ENCODE assay signal across 9 cellular contexts in genomic region chr17:795276-795675, GRCh38. TPM values are rescaled to one million over a fixed set of nuclear protein-coding genes. Genes with fewer than 3 reads are reported as not detected.
A peak's percentile ranks its signal among the peaks of the same experiment; 100 is the strongest.
DNase-seq lines count a peak whose midpoint lies in the region; ATAC-seq and TF ChIP-seq lines count a peak whose summit lies in the region.
"Had no signal": no experiment of that assay in that cellular context is flagged by ENCODE, and none has a peak within 500 bp of the region (broad histone marks: within the 10 kb centered on the region; RNA-seq: fewer than 3 reads in every experiment).

No MANE protein-coding gene starts in this region.

- H3K79me2 ChIP-seq in fibroblast of lung (ENCODE audit: control insufficient read depth, insufficient read depth, low read length) (no peaks in the 10 kb centered on the region), osteoblast (ENCODE audit: insufficient read depth, low read length) (no peaks in the 10 kb centered on the region)

- peak overlapping the region; percentile 39 to 42 for H3K27ac ChIP-seq in breast epithelium
- no peak overlapping the region for H3K27ac ChIP-seq in fibroblast of lung (ENCODE audit: insufficient read depth, low read length)
- H3K27ac ChIP-seq in osteoblast (ENCODE audit: low read depth, low read length), result no peak overlapping the region
- peak overlapping the region; percentile 76 for H3K27ac ChIP-seq in vagina

- H3K27ac Mint-ChIP-seq in MCF 10A (ENCODE audit: low read depth, unreplicated experiment), result no peak overlapping the region

- H4K20me1 ChIP-seq in fibroblast of lung (ENCODE audit: control insufficient read depth, extremely low read depth, insufficient read depth, low read length), result no peaks in the 10 kb centered on the region
- H4K20me1 ChIP-seq in osteoblast (ENCODE audit: insufficient read depth, low read length), result peaks cover 6% of the 10 kb centered on the region

- H3K4me1 Mint-ChIP-seq in MCF 10A (ENCODE audit: insufficient read depth, unreplicated experiment), result peaks cover 6% of the 10 kb centered on the region
- peaks cover 5% of the 10 kb centered on the region for H3K4me1 Mint-ChIP-seq in activated T-cell treated with anti-CD3 and anti-CD28 coated beads, Interleukin-2, amount 50 U/mL, for 4 hours (ENCODE audit: low read depth)

- BruUV-seq in MCF 10A (replicated peaks; lab: Mats Ljungman, UMichigan), result no TSS peak

- no peak for DNase-seq in breast epithelium (ENCODE audit: low spot score in 2 of 2)
- no peak for DNase-seq in MCF 10A (ENCODE audit: unreplicated experiment)
- no peak for DNase-seq in fibroblast of lung (ENCODE audit: low read depth in 2 of 2)
- no peak for DNase-seq in osteoblast (ENCODE audit: insufficient read length, low spot score, missing footprints)
- peak in 1 of 2 donors; percentile 84 for DNase-seq in vagina (ENCODE audit: extremely low spot score in 2 of 2)
- no peak for DNase-seq in activated T-cell treated with anti-CD3 and anti-CD28 coated beads, Interleukin-2, amount 50 U/mL, for 4 hours
- DNase-seq: DND-41 had no signal

- no peaks in the 10 kb centered on the region for H3K9me3 Mint-ChIP-seq in MCF 10A (ENCODE audit: unreplicated experiment)
- no peaks in the 10 kb centered on the region for H3K9me3 Mint-ChIP-seq in activated T-cell treated with anti-CD3 and anti-CD28 coated beads, Interleukin-2, amount 50 U/mL, for 4 hours

- H3K4me2 ChIP-seq in fibroblast of lung (ENCODE audit: extremely low read depth, insufficient read depth, low read length) (peak overlapping the region; percentile 44), osteoblast (ENCODE audit: insufficient read depth, low read length) (peak overlapping the region; percentile 70)

- H2AFZ ChIP-seq in fibroblast of lung (ENCODE audit: low read length) (no peak overlapping the region), osteoblast (ENCODE audit: low read length) (peak overlapping the region; percentile 4)

- H3K4me1 ChIP-seq in breast epithelium (no peaks in the 10 kb centered on the region), fibroblast of lung (ENCODE audit: control insufficient read depth, extremely low read depth, insufficient read depth, low read length) (peaks cover 3% of the 10 kb centered on the region), osteoblast (ENCODE audit: insufficient read depth, low read length) (peaks cover 7% of the 10 kb centered on the region), vagina (peaks cover 35% of the 10 kb centered on the region)

- intact Hi-C loops in breast epithelium (cut with DNase I; ENCODE audit: low total_unique reads), result loop anchor here (5.0 kb wide), 1 partner anchor 187 kb away; no protein-coding TSS in a partner anchor
- intact Hi-C loops in MCF 10A (cut with micrococcal nuclease), result loop anchor here (1.0 kb wide), 2 partner anchors 84 to 186 kb away; no protein-coding TSS in a partner anchor
- intact Hi-C loops in vagina (cut with DNase I), result loop anchor here (2.0 to 10.0 kb wide), 3 partner anchors 90 to 260 kb away; no protein-coding TSS in a partner anchor

- ATAC-seq in GM19395 (IDR thresholded peaks at IDR 0.05; ENCODE audit: unreplicated experiment) (no peak), HG03108 (IDR thresholded peaks at IDR 0.05; ENCODE audit: unreplicated experiment) (no peak)
- ATAC-seq in activated T-cell treated with anti-CD3 and anti-CD28 coated beads, Interleukin-2, amount 50 U/mL, for 4 hours, result no peak

- no peak overlapping the region for H3K9ac ChIP-seq in fibroblast of lung (ENCODE audit: insufficient read depth, low read length)

- H3K36me3 Mint-ChIP-seq in MCF 10A (ENCODE audit: insufficient read depth, unreplicated experiment), result peaks cover 32% of the 10 kb centered on the region
- H3K36me3 Mint-ChIP-seq in activated T-cell treated with anti-CD3 and anti-CD28 coated beads, Interleukin-2, amount 50 U/mL, for 4 hours (ENCODE audit: insufficient read depth), result peaks cover 14% of the 10 kb centered on the region

- POLR2A ChIA-PET in MCF 10A (lab: Yijun Ruan, JAX), result interaction anchor here (1.1 to 4.4 kb wide), 3 partner anchors 13 to 185 kb away, joined by 3 to 17 read pairs (median 10); partner anchors contain the start of genes GLOD4, MRM3 and NXN

- CTCF ChIA-PET in MCF 10A (lab: Yijun Ruan, JAX), result interaction anchor here (0.7 to 5.3 kb wide), 11 partner anchors 8 to 633 kb away, joined by 3 to 53 read pairs (median 4); partner anchors contain the start of genes NXN and TIMM22

- H3K4me3 ChIP-seq in breast epithelium (peak overlapping the region; percentile 23 to 38 (median 35)), fibroblast of lung (replicated peaks in 1 of 4; ENCODE audit: control extremely low read depth in 1 of 4, insufficient read depth in 1 of 4, low read depth in 3 of 4, low read length in 4 of 4) (peak overlapping the region in 1 of 4 experiments; percentile 22), osteoblast (ENCODE audit: insufficient read depth, low read length) (peak overlapping the region; percentile 50), vagina (peak overlapping the region in 1 of 2 donors; percentile 19)

- H3K4me3 Mint-ChIP-seq in MCF 10A (ENCODE audit: unreplicated experiment), result no peak overlapping the region
- H3K4me3 Mint-ChIP-seq in activated T-cell treated with anti-CD3 and anti-CD28 coated beads, Interleukin-2, amount 50 U/mL, for 4 hours, result no peak overlapping the region

- TF ChIP-seq POLR2A in breast epithelium (IDR thresholded peaks at IDR 0.05), result no peak
- TF ChIP-seq POLR2A in vagina (IDR thresholded peaks at IDR 0.05), result no peak

- no peaks in the 10 kb centered on the region for H3K27me3 Mint-ChIP-seq in MCF 10A (ENCODE audit: insufficient read depth, unreplicated experiment)
- H3K27me3 Mint-ChIP-seq in activated T-cell treated with anti-CD3 and anti-CD28 coated beads, Interleukin-2, amount 50 U/mL, for 4 hours (ENCODE audit: low read depth), result no peaks in the 10 kb centered on the region

- H3K36me3 ChIP-seq in breast epithelium (no peaks in the 10 kb centered on the region), fibroblast of lung (ENCODE audit: control insufficient read depth, insufficient read depth, low read length) (peaks cover 12% of the 10 kb centered on the region), osteoblast (ENCODE audit: insufficient read depth, low read length) (peaks cover 23% of the 10 kb centered on the region), vagina (peaks cover 0 to 22% of the 10 kb centered on the region in 2 donors)

- H3K27me3 ChIP-seq in breast epithelium (no peaks in the 10 kb centered on the region), fibroblast of lung (ENCODE audit: control insufficient read depth, insufficient read depth, low read length) (no peaks in the 10 kb centered on the region), osteoblast (ENCODE audit: insufficient read depth, low read length) (no peaks in the 10 kb centered on the region), vagina (no peaks in the 10 kb centered on the region)

- no peaks in the 10 kb centered on the region for H3K9me3 ChIP-seq in breast epithelium
- no peaks in the 10 kb centered on the region for H3K9me3 ChIP-seq in fibroblast of lung (ENCODE audit: control insufficient read depth, insufficient read depth, low read depth, low read length)
- no peaks in the 10 kb centered on the region for H3K9me3 ChIP-seq in osteoblast (ENCODE audit: low read depth, low read length)
- H3K9me3 ChIP-seq in vagina, result no peaks in the 10 kb centered on the region

- no peak for TF ChIP-seq CTCF in breast epithelium (IDR thresholded peaks at IDR 0.05)
- TF ChIP-seq CTCF in MCF 10A (IDR thresholded peaks at IDR 0.05; ENCODE audit: unreplicated experiment), result no peak
- no peak for TF ChIP-seq CTCF in fibroblast of lung (conservative IDR thresholded peaks at IDR 0.05 in 1 of 2, IDR thresholded peaks at IDR 0.05 in 1 of 2; ENCODE audit: low read depth in 1 of 2, low read length in 2 of 2)
- no peak for TF ChIP-seq CTCF in osteoblast (IDR thresholded peaks at IDR 0.05; ENCODE audit: extremely low read depth, low read depth, low read length)
- TF ChIP-seq CTCF in vagina (IDR thresholded peaks at IDR 0.05), result no peak

RNA-seq across cellular contexts. Expression of gene MRM3, which starts 13.1 kb away (rescaled TPM):
- total RNA-seq in breast epithelium (10 to 100 TPM; 16.5 to 18.4 (median 16.7) TPM), MCF 10A (2022) (19.4 and 25.1 TPM in 2 replicates), fibroblast of lung (17.5 and 21.1 TPM in 2 replicates), osteoblast (16.5 and 19.5 TPM in 2 replicates), vagina (3.7 TPM)
- 10.4 and 12.7 TPM in 2 replicates for polyA plus RNA-seq in fibroblast of lung
- polyA plus RNA-seq in fibroblast of lung (2012), result 11.4 and 14.7 TPM in 2 replicates
- polyA minus RNA-seq in fibroblast of lung (ENCODE audit: low replicate concordance), result 4.0 and 8.8 TPM in 2 replicates
- 10 to 100 TPM; 42.3 to 46.9 (median 44.4) TPM for total RNA-seq in activated T-cell treated with anti-CD3 and anti-CD28 coated beads, Interleukin-2, amount 50 U/mL, for 4 hours

RNA-seq across cellular contexts. Expression of gene GLOD4, which starts 13.2 kb away (rescaled TPM):
- total RNA-seq in breast epithelium (10 to 100 TPM; 47.5 to 61.1 (median 59.9) TPM), MCF 10A (2022) (59.0 and 62.6 TPM in 2 replicates), fibroblast of lung (31.7 and 40.6 TPM in 2 replicates), osteoblast (39.4 and 43.3 TPM in 2 replicates), vagina (36.8 TPM)
- polyA plus RNA-seq in fibroblast of lung, result 62.8 and 70.2 TPM in 2 replicates
- polyA plus RNA-seq in fibroblast of lung (2012), result 68.8 and 70.2 TPM in 2 replicates
- polyA minus RNA-seq in fibroblast of lung (ENCODE audit: low replicate concordance), result 1.8 and 2.2 TPM in 2 replicates
- 10 to 100 TPM; 63.7 to 71.9 (median 69.7) TPM for total RNA-seq in activated T-cell treated with anti-CD3 and anti-CD28 coated beads, Interleukin-2, amount 50 U/mL, for 4 hours

RNA-seq across cellular contexts. Expression of gene GEMIN4, which starts 43.2 kb away (rescaled TPM):
- total RNA-seq in breast epithelium (10 to 100 TPM; 21.0 to 25.1 (median 22.1) TPM), MCF 10A (2022) (19.5 and 24.1 TPM in 2 replicates), fibroblast of lung (7.4 and 10.0 TPM in 2 replicates), osteoblast (8.7 and 9.7 TPM in 2 replicates), vagina (22.3 TPM)
- 9.3 and 14.2 TPM in 2 replicates for polyA plus RNA-seq in fibroblast of lung
- polyA plus RNA-seq in fibroblast of lung (2012), result 9.3 and 16.2 TPM in 2 replicates
- polyA minus RNA-seq in fibroblast of lung (ENCODE audit: low replicate concordance), result 43.1 and 75.2 TPM in 2 replicates
- 10 to 100 TPM; 71.6 to 86.8 (median 79.5) TPM for total RNA-seq in activated T-cell treated with anti-CD3 and anti-CD28 coated beads, Interleukin-2, amount 50 U/mL, for 4 hours

Comparison
In these comparisons a context has a peak if more than half of its experiments do, and no peak if none do; other contexts are left out.
1. H3K27ac ChIP-seq: peak in breast epithelium (2 of 2) and vagina (single experiment); none in fibroblast of lung (single experiment) and osteoblast (single experiment).